In the genomic region with DNA sequence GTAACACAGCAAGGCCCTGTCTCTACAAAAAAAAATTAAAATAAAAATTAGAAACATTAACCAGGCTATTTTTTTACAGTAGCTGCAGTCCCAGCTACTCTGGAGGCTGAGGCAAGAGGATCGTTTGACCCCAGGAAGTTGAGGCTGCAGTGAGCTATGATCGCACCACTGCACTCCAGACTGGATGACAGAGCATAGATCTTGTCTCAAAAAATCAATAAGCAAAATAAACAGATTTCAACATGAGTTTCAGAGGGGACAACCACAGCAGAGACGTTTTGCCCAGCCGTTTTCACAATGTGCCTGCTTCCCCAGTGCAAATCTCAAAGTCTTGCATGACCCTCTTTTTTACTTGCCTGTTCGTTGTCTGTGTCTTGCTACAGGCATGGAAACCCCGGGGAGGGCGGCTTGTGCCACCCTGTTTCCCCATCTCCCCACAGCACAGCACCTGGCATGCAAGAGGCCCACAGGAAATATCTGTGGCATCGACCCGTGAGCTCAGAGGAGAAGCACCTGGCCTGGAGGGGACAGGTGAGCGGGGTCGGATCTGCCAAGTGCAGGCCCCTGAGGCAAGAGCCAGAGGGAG, we compare ENCODE assay signal across 16 cellular contexts.
DNase-seq lines count a peak whose midpoint lies in the region; ATAC-seq and TF ChIP-seq lines count a peak whose summit lies in the region.
"Had no signal": no experiment of that assay in that cellular context is flagged by ENCODE, and none has a peak within 500 bp of the region (broad histone marks: within the 10 kb centered on the region; RNA-seq: fewer than 3 reads in every experiment).

No MANE protein-coding gene starts in this region.

- H3K27ac ChIP-seq in GM23338 (ENCODE audit: low read depth) = no peak overlapping the region
- H3K27ac ChIP-seq in esophagus muscularis mucosa (replicated peaks in 1 of 4) = no peak overlapping the region
- H3K27ac ChIP-seq in lung (ENCODE audit: low read depth in 1 of 2, low read length in 1 of 2) = no peak overlapping the region
- no peak overlapping the region for H3K27ac ChIP-seq in heart right ventricle
- H3K27ac ChIP-seq: KMS-11 had no signal

- peaks cover 0 to 1% (median 0%) of the 10 kb centered on the region in 4 donors for H3K9me3 ChIP-seq in esophagus muscularis mucosa
- H3K9me3 ChIP-seq in lung (ENCODE audit: control insufficient read depth in 2 of 2, insufficient read depth in 1 of 2, low read length in 1 of 2) = peaks cover 4 to 5% of the 10 kb centered on the region in 2 donors
- peaks cover 0 to 13% (median 1%) of the 10 kb centered on the region in 11 donors for H3K9me3 ChIP-seq in heart right ventricle
- H3K9me3 ChIP-seq: BE2C, HAP-1 had no signal

- H3K4me1 Mint-ChIP-seq in GM23338 = peaks cover 4% of the 10 kb centered on the region; the same call in 2 of the 3 replicates
- H3K4me1 Mint-ChIP-seq: CD14-positive monocyte; CD4-positive, alpha-beta memory T cell had no signal

- peak overlapping the region; percentile 66; the same call in 1 of the 2 replicates for H2AFZ ChIP-seq in GM23338

- TF ChIP-seq CTCF in GM23338 (conservative IDR thresholded peaks at IDR 0.05; ENCODE audit: low read depth in 2 of 2) (no peak), esophagus muscularis mucosa (IDR thresholded peaks at IDR 0.05) (no peak), lung (IDR thresholded peaks at IDR 0.05; ENCODE audit: control extremely low read depth, extremely low read depth) (no peak), heart right ventricle (IDR thresholded peaks at IDR 0.05) (no peak), GM13976 (IDR thresholded peaks at IDR 0.05; ENCODE audit: borderline replicate concordance, control extremely low read depth, extremely low read depth, insufficient read depth, missing control alignments) (no peak)

- WGBS in esophagus muscularis mucosa = 83% methylated on average over 11 of the region's 11 CpGs
- WGBS in lung, 2 donors = 68 to 75% methylated on average over 11 of the region's 11 CpGs
- WGBS in heart right ventricle, 2 donors = 80 to 87% methylated on average over 11 of the region's 11 CpGs

- ATAC-seq in GM23338 = no peak
- no peak for ATAC-seq in lung (ENCODE audit: insufficient read depth, low FRiP score)
- ATAC-seq in HG03280 (IDR thresholded peaks at IDR 0.05; ENCODE audit: unreplicated experiment) = no peak
- ATAC-seq in heart right ventricle = no peak

- H3K4me1 ChIP-seq in GM23338 (ENCODE audit: insufficient read depth) = no peaks in the 10 kb centered on the region
- no peaks in the 10 kb centered on the region for H3K4me1 ChIP-seq in esophagus muscularis mucosa
- H3K4me1 ChIP-seq in lung (ENCODE audit: control insufficient read depth in 2 of 2, insufficient read depth in 2 of 2, low read length in 2 of 2) = no peaks in the 10 kb centered on the region
- H3K4me1 ChIP-seq in heart right ventricle = no peaks in the 10 kb centered on the region
- H3K4me1 ChIP-seq: BE2C, HAP-1 had no signal

- TF ChIP-seq POLR2A in esophagus muscularis mucosa (IDR thresholded peaks at IDR 0.05; ENCODE audit: low read depth) = no peak

- no peak overlapping the region for H3K4me2 ChIP-seq in GM23338
- H3K4me2 ChIP-seq: KMS-11 had no signal

- H3K4me3 Mint-ChIP-seq in GM23338 = no peak overlapping the region
- H3K4me3 Mint-ChIP-seq: CD14-positive monocyte; CD4-positive, alpha-beta memory T cell had no signal

- H3K27me3 ChIP-seq in GM23338 (ENCODE audit: insufficient read depth) (no peaks in the 10 kb centered on the region), esophagus muscularis mucosa (peaks cover 0 to 31% (median 0%) of the 10 kb centered on the region in 4 donors), lung (ENCODE audit: control insufficient read depth, insufficient read depth) (no peaks in the 10 kb centered on the region), heart right ventricle (peaks cover 0 to 20% (median 0%) of the 10 kb centered on the region in 7 donors)
- H3K27me3 ChIP-seq: BE2C had no signal

- intact Hi-C loops in esophagus muscularis mucosa (cut with DNase I) (no loop called here), heart right ventricle (cut with DNase I) (no loop called here)

- H3F3A ChIP-seq in GM23338 (replicated peaks; ENCODE audit: low read depth) = no peaks in the 10 kb centered on the region

- H3K36me3 Mint-ChIP-seq in GM23338 (ENCODE audit: low read depth) = no peaks in the 10 kb centered on the region
- H3K36me3 Mint-ChIP-seq: CD14-positive monocyte; CD4-positive, alpha-beta memory T cell had no signal

- in situ Hi-C loops in GM13976 (cut with MboI; ENCODE audit: low sequenced_read_pairs, unreplicated experiment) = no loop called here

- H3K36me3 ChIP-seq in GM23338 (ENCODE audit: insufficient read depth) = no peaks in the 10 kb centered on the region
- no peaks in the 10 kb centered on the region for H3K36me3 ChIP-seq in esophagus muscularis mucosa
- H3K36me3 ChIP-seq in lung (ENCODE audit: control insufficient read depth in 2 of 2, insufficient read depth in 2 of 2, low read length in 2 of 2) = no peaks in the 10 kb centered on the region
- H3K36me3 ChIP-seq in heart right ventricle = no peaks in the 10 kb centered on the region
- H3K36me3 ChIP-seq: BE2C, HAP-1 had no signal

- peaks cover 2% of the 10 kb centered on the region for H3K27me3 Mint-ChIP-seq in GM23338 (ENCODE audit: insufficient read depth, low read depth, poor library complexity)

- peaks cover 6% of the 10 kb centered on the region; the same call in 1 of the 3 replicates for H3K9me3 Mint-ChIP-seq in GM23338

- H3K4me3 ChIP-seq in GM23338 = no peak overlapping the region
- no peak overlapping the region for H3K4me3 ChIP-seq in esophagus muscularis mucosa
- H3K4me3 ChIP-seq in lung = no peak overlapping the region
- no peak overlapping the region for H3K4me3 ChIP-seq in heart right ventricle
- H3K4me3 ChIP-seq: HAP-1 had no signal

- H3K27ac Mint-ChIP-seq in GM23338 = no peak overlapping the region
- H3K27ac Mint-ChIP-seq: CD4-positive, alpha-beta memory T cell had no signal

- no peaks in the 10 kb centered on the region for H3K79me2 ChIP-seq in GM23338 (replicated peaks; ENCODE audit: insufficient read depth)

- no peak for TF ChIP-seq EP300 in esophagus muscularis mucosa (IDR thresholded peaks at IDR 0.05)

- no peaks in the 10 kb centered on the region for H4K20me1 ChIP-seq in GM23338 (replicated peaks; ENCODE audit: insufficient read depth)

- no peak for DNase-seq in GM23338 (ENCODE audit: low spot score)
- peak; percentile 87 for DNase-seq in esophagus muscularis mucosa (ENCODE audit: extremely low spot score)
- peak; percentile 24 for DNase-seq in lung (ENCODE audit: low spot score)
- DNase-seq in cerebellar nuclear complex (lab: John Stamatoyannopoulos, UW) = no peak
- DNase-seq in heart right ventricle = no peak
- no peak for DNase-seq in GM13976 (ENCODE audit: low spot score)
- DNase-seq: ACHN; BE2C; CD4-positive, alpha-beta memory T cell; DMS153; DMS79; GDM1 had no signal

- 0 out of 2 replicates have a peak, but pooled peaks cover 6% of the 10 kb centered on the region for H3K9me2 ChIP-seq in GM23338 (ENCODE audit: insufficient read depth)

TF ChIP-seq in GM23338, 12 proteins besides CTCF, POLR2A, EP300 and RAD21:
- TF ChIP-seq POLR2AphosphoS5 (IDR thresholded peaks at IDR 0.05; ENCODE audit: low read depth) = no peak
- TF ChIP-seq, protein P1, sequence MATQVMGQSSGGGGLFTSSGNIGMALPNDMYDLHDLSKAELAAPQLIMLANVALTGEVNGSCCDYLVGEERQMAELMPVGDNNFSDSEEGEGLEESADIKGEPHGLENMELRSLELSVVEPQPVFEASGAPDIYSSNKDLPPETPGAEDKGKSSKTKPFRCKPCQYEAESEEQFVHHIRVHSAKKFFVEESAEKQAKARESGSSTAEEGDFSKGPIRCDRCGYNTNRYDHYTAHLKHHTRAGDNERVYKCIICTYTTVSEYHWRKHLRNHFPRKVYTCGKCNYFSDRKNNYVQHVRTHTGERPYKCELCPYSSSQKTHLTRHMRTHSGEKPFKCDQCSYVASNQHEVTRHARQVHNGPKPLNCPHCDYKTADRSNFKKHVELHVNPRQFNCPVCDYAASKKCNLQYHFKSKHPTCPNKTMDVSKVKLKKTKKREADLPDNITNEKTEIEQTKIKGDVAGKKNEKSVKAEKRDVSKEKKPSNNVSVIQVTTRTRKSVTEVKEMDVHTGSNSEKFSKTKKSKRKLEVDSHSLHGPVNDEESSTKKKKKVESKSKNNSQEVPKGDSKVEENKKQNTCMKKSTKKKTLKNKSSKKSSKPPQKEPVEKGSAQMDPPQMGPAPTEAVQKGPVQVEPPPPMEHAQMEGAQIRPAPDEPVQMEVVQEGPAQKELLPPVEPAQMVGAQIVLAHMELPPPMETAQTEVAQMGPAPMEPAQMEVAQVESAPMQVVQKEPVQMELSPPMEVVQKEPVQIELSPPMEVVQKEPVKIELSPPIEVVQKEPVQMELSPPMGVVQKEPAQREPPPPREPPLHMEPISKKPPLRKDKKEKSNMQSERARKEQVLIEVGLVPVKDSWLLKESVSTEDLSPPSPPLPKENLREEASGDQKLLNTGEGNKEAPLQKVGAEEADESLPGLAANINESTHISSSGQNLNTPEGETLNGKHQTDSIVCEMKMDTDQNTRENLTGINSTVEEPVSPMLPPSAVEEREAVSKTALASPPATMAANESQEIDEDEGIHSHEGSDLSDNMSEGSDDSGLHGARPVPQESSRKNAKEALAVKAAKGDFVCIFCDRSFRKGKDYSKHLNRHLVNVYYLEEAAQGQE (IDR thresholded peaks at IDR 0.05; ENCODE audit: unreplicated experiment) = no peak
- TF ChIP-seq, protein P2, sequence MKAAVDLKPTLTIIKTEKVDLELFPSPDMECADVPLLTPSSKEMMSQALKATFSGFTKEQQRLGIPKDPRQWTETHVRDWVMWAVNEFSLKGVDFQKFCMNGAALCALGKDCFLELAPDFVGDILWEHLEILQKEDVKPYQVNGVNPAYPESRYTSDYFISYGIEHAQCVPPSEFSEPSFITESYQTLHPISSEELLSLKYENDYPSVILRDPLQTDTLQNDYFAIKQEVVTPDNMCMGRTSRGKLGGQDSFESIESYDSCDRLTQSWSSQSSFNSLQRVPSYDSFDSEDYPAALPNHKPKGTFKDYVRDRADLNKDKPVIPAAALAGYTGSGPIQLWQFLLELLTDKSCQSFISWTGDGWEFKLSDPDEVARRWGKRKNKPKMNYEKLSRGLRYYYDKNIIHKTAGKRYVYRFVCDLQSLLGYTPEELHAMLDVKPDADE (IDR thresholded peaks at IDR 0.05) = no peak
- TF ChIP-seq JUNB (IDR thresholded peaks at IDR 0.05; ENCODE audit: unreplicated experiment) = no peak
- no peak for TF ChIP-seq STAT1 (IDR thresholded peaks at IDR 0.05; ENCODE audit: unreplicated experiment)
- TF ChIP-seq EZH2 (IDR thresholded peaks at IDR 0.05; ENCODE audit: low read depth, unreplicated experiment) = no peak
- no peak for TF ChIP-seq CREB1 (CRISPR knock-in tag; IDR thresholded peaks at IDR 0.05; ENCODE audit: low read depth)
TF ChIP-seq in GM23338: peak in this region for 0.

Comparison
In these comparisons a context has a peak if more than half of its experiments do, and no peak if none do; other contexts are left out.
1. DNase-seq: peak in esophagus muscularis mucosa (single experiment) and lung (single experiment); none in GM23338 (single experiment), cerebellar nuclear complex (0 of 2), heart right ventricle (0 of 2) and GM13976 (single experiment).